Comparison of ENCODE assay signal across 14 cellular contexts in genomic region chr20:53947501-53948195, GRCh38.
"Had no signal": no experiment of that assay in that cellular context is flagged by ENCODE, and none has a peak within 500 bp of the region (broad histone marks: within the 10 kb centered on the region; RNA-seq: fewer than 3 reads in every experiment).

No MANE protein-coding gene starts in this region.

- DNase-seq: activated CD8-positive, alpha-beta memory T cell treated with anti-CD3 and anti-CD28 coated beads for 24 hours; activated naive CD4-positive, alpha-beta T cell; adrenal gland; dorsolateral prefrontal cortex; islet precursor cell; mammary epithelial cell; natural killer cell; SK-N-SH; stimulated activated CD4-positive, alpha-beta T cell treated with anti-CD3 and anti-CD28 coated beads, Interleukin-15, amount 100 ng/mL, for 24 hours; stimulated activated CD4-positive, alpha-beta T cell treated with anti-CD3 and anti-CD28 coated beads, Interleukin-4, amount 100 ng/mL, for 1 hour; stimulated activated naive CD4-positive, alpha-beta T cell treated with Interleukin-2 at 50 U/mL for 16 hours; substantia nigra; T-helper 1 cell; transverse colon had no signal

- ATAC-seq: natural killer cell had no signal

- H3K9me3 Mint-ChIP-seq: natural killer cell had no signal

- H3K36me3 Mint-ChIP-seq: natural killer cell had no signal
